ENCODE assay signal across 18 cellular contexts in genomic region chr9:81416476-81417298, GRCh38.
DNase-seq lines count a peak whose midpoint lies in the region; ATAC-seq and TF ChIP-seq lines count a peak whose summit lies in the region.
"Had no signal": no experiment of that assay in that cellular context is flagged by ENCODE, and none has a peak within 500 bp of the region (broad histone marks: within the 10 kb centered on the region; RNA-seq: fewer than 3 reads in every experiment).

No MANE protein-coding gene starts in this region.

- intact Hi-C loops in body of pancreas (cut with DNase I): no loop called here

- no peak for TF ChIP-seq CTCF in BJ (IDR thresholded peaks at IDR 0.05; ENCODE audit: insufficient read depth, low read depth, low read length)
- no peak for TF ChIP-seq CTCF in body of pancreas (IDR thresholded peaks at IDR 0.05)
- no peak for TF ChIP-seq CTCF in neural progenitor cell (IDR thresholded peaks at IDR 0.05)

- 53 to 58% methylated on average over 7 of the region's 7 CpGs for WGBS in body of pancreas, 2 donors

- H3K27me3 Mint-ChIP-seq in neural progenitor cell (ENCODE audit: insufficient read depth, low read depth): peaks cover 2% of the 10 kb centered on the region
- H3K27me3 Mint-ChIP-seq: activated B cell treated with CpG ODN at 0.5 μM for 24 hours; activated naive CD8-positive, alpha-beta T cell treated with anti-CD3 and anti-CD28 coated beads, Interleukin-2, amount 10 ng/mL, durations not matched to agents 7 days and 5 days had no signal

- no peaks in the 10 kb centered on the region for H3K36me3 Mint-ChIP-seq in neural progenitor cell
- H3K36me3 Mint-ChIP-seq: activated naive CD8-positive, alpha-beta T cell treated with anti-CD3 and anti-CD28 coated beads, Interleukin-2, amount 10 ng/mL, durations not matched to agents 7 days and 5 days had no signal

- CTCF ChIA-PET in BJ (lab: Yijun Ruan, JAX): interaction anchor here (1.3 kb wide), 1 partner anchor 10 kb away, joined by 3 read pairs; no protein-coding TSS in a partner anchor

- ATAC-seq in body of pancreas: peak; percentile 63
- no peak for ATAC-seq in GM21515 (IDR thresholded peaks at IDR 0.05; ENCODE audit: unreplicated experiment)
- ATAC-seq: mucosa of descending colon; stimulated activated naive CD8-positive, alpha-beta T cell treated with anti-CD3 and anti-CD28 coated beads, Interleukin-15, Interleukin-2, amounts not matched to agents 100 U/mL and 50 U/mL, for 24 hours had no signal

- H3K4me2 ChIP-seq in neural progenitor cell: no peak overlapping the region
- H3K4me2 ChIP-seq: PC-9 had no signal

- no peak overlapping the region for H3K27ac Mint-ChIP-seq in neural progenitor cell
- H3K27ac Mint-ChIP-seq: activated B cell treated with CpG ODN at 0.5 μM for 24 hours; activated naive CD8-positive, alpha-beta T cell treated with anti-CD3 and anti-CD28 coated beads, Interleukin-2, amount 10 ng/mL, durations not matched to agents 7 days and 5 days had no signal

- peak overlapping the region; percentile 37 for H2AFZ ChIP-seq in neural progenitor cell (replicated peaks)
- H2AFZ ChIP-seq: PC-9 had no signal

- no peaks in the 10 kb centered on the region for H3K79me2 ChIP-seq in neural progenitor cell (ENCODE audit: low read depth)

- H3K9me3 Mint-ChIP-seq in neural progenitor cell: peaks cover 12% of the 10 kb centered on the region
- H3K9me3 Mint-ChIP-seq: activated B cell treated with CpG ODN at 0.5 μM for 24 hours had no signal

- no peaks in the 10 kb centered on the region for H4K20me1 ChIP-seq in neural progenitor cell (ENCODE audit: low read depth)

- TF ChIP-seq POLR2A in body of pancreas (IDR thresholded peaks at IDR 0.05): no peak

- H3K27me3 ChIP-seq in BJ (ENCODE audit: control insufficient read depth, insufficient read depth, low read length) (no peaks in the 10 kb centered on the region), body of pancreas (no peaks in the 10 kb centered on the region), neural progenitor cell (no peaks in the 10 kb centered on the region)
- H3K27me3 ChIP-seq: sigmoid colon had no signal

- peak overlapping the region in 1 of 4 donors; percentile 20 for H3K27ac ChIP-seq in body of pancreas
- H3K27ac ChIP-seq in neural progenitor cell: no peak overlapping the region
- H3K27ac ChIP-seq: PC-9 had no signal

- H3K4me3 ChIP-seq in BJ (ENCODE audit: low read depth, low read length) (no peak overlapping the region), body of pancreas (no peak overlapping the region), neural progenitor cell (no peak overlapping the region)
- H3K4me3 ChIP-seq: coronary artery, mucosa of descending colon, PC-9, sigmoid colon had no signal

- H3K36me3 ChIP-seq in BJ (ENCODE audit: control insufficient read depth, insufficient read depth, low read length) (no peaks in the 10 kb centered on the region), body of pancreas (replicated peaks in 1 of 2; ENCODE audit: insufficient read depth in 1 of 2, low read depth in 2 of 2) (no peaks in the 10 kb centered on the region), neural progenitor cell (no peaks in the 10 kb centered on the region)
- H3K36me3 ChIP-seq: sigmoid colon had no signal

- no peaks in the 10 kb centered on the region for H3K9me3 ChIP-seq in body of pancreas
- H3K9me3 ChIP-seq in neural progenitor cell (ENCODE audit: low read depth): no peaks in the 10 kb centered on the region

- H3F3A ChIP-seq in neural progenitor cell (ENCODE audit: low read depth): no peaks in the 10 kb centered on the region

- H3K4me3 Mint-ChIP-seq in neural progenitor cell: no peak overlapping the region
- H3K4me3 Mint-ChIP-seq: activated B cell treated with CpG ODN at 0.5 μM for 24 hours; activated naive CD8-positive, alpha-beta T cell treated with anti-CD3 and anti-CD28 coated beads, Interleukin-2, amount 10 ng/mL, durations not matched to agents 7 days and 5 days had no signal

- no peak overlapping the region for H3K9ac ChIP-seq in neural progenitor cell

- POLR2A ChIA-PET in BJ (lab: Charles Lee): interaction anchor here (0.5 kb wide), 1 partner anchor 809 kb away, joined by 4 read pairs; no protein-coding TSS in a partner anchor

- peaks cover 20% of the 10 kb centered on the region for H3K4me1 ChIP-seq in body of pancreas
- no peaks in the 10 kb centered on the region for H3K4me1 ChIP-seq in neural progenitor cell

- H3K4me1 Mint-ChIP-seq in neural progenitor cell: no peaks in the 10 kb centered on the region
- H3K4me1 Mint-ChIP-seq: activated B cell treated with CpG ODN at 0.5 μM for 24 hours; activated naive CD8-positive, alpha-beta T cell treated with anti-CD3 and anti-CD28 coated beads, Interleukin-2, amount 10 ng/mL, durations not matched to agents 7 days and 5 days had no signal

- DNase-seq in BJ (ENCODE audit: low read depth) (peak; percentile 76), H4 (ENCODE audit: low spot score) (peak; percentile 14), body of pancreas (peak in 2 of 4 donors; percentile 8 to 19), neural progenitor cell (ENCODE audit: low spot score) (no peak), hepatic stellate cell (ENCODE audit: low spot score) (no peak)
- no peak for DNase-seq in activated CD4-positive, CD25-positive, alpha-beta regulatory T cell treated with anti-CD3 and anti-CD28 coated beads, Interleukin-2, amount 50 U/mL, for 72 hours
- no peak for DNase-seq in activated naive CD4-positive, alpha-beta T cell treated with anti-CD3 and anti-CD28 coated beads, Interleukin-2, amount 50 U/mL, for 16 hours
- DNase-seq: activated B cell treated with CpG ODN at 0.5 μM for 24 hours; activated naive CD8-positive, alpha-beta T cell treated with anti-CD3 and anti-CD28 coated beads, Interleukin-2, amount 10 ng/mL, durations not matched to agents 7 days and 5 days; H7; mucosa of descending colon; NCI-H1694 treated with DMSO at 0.1 percent for 48 hours; PC-9; sigmoid colon; stimulated activated naive CD8-positive, alpha-beta T cell treated with anti-CD3 and anti-CD28 coated beads, Interleukin-15, Interleukin-2, amounts not matched to agents 100 U/mL and 50 U/mL, for 24 hours; SW 1271 had no signal

Comparison
In these comparisons a context has a peak if more than half of its experiments do, and no peak if none do; other contexts are left out.
1. DNase-seq: peak in BJ (single experiment) and H4 (single experiment); none in neural progenitor cell (single experiment), hepatic stellate cell (single experiment), activated CD4-positive, CD25-positive, alpha-beta regulatory T cell treated with anti-CD3 and anti-CD28 coated beads, Interleukin-2, amount 50 U/mL, for 72 hours (single experiment) and activated naive CD4-positive, alpha-beta T cell treated with anti-CD3 and anti-CD28 coated beads, Interleukin-2, amount 50 U/mL, for 16 hours (single experiment).